ENCODE assay signal across 11 cellular contexts in genomic region chr19:48794291-48794690, GRCh38. TPM values are rescaled to one million over a fixed set of nuclear protein-coding genes. Genes with fewer than 3 reads are reported as not detected.
DNase-seq lines count a peak whose midpoint lies in the region; ATAC-seq, FAIRE-seq and TF ChIP-seq lines count a peak whose summit lies in the region.
"Had no signal": no experiment of that assay in that cellular context is flagged by ENCODE, and none has a peak within 500 bp of the region (broad histone marks: within the 10 kb centered on the region; RNA-seq: fewer than 3 reads in every experiment).

No MANE protein-coding gene starts in this region.

- H3K4me3 ChIP-seq in K562 = no peak overlapping the region
- H3K4me3 ChIP-seq in naive thymus-derived CD4-positive, alpha-beta T cell (ENCODE audit: low read length) = no peak overlapping the region
- no peak overlapping the region for H3K4me3 ChIP-seq in thoracic aorta
- H3K4me3 ChIP-seq in BE2C (ENCODE audit: low read depth, low read length) = no peak overlapping the region

- POLR2A ChIA-PET in K562 (lab: Yijun Ruan, JAX) = interaction anchor here (1.2 to 2.7 kb wide), 7 partner anchors 9 to 173 kb away, joined by 3 to 18 read pairs (median 5); partner anchors contain the start of gene BCAT2
- POLR2A ChIA-PET in naive thymus-derived CD4-positive, alpha-beta T cell (lab: Charles Lee) = interaction anchor here (0.7 to 1.8 kb wide), 4 partner anchors 12 to 172 kb away, joined by 3 to 6 read pairs (median 4); partner anchors contain the start of gene BCAT2

- H3K27ac ChIP-seq in K562 (ENCODE audit: extremely low read depth, low read depth, low read length) (no peak overlapping the region), thoracic aorta (peak overlapping the region; percentile 85 to 86)
- H3K27ac ChIP-seq in naive thymus-derived CD4-positive, alpha-beta T cell (ENCODE audit: low read depth, low read length) = no peak overlapping the region

- H3K4me2 ChIP-seq in K562 (ENCODE audit: insufficient read depth, low read length) = no peak overlapping the region

- no peaks in the 10 kb centered on the region for H3K9me3 ChIP-seq in K562 (replicated peaks; ENCODE audit: control insufficient read depth, insufficient read depth, low read depth, low read length)
- H3K9me3 ChIP-seq in naive thymus-derived CD4-positive, alpha-beta T cell (ENCODE audit: control insufficient read depth in 2 of 3, low read length in 3 of 3) = no peaks in the 10 kb centered on the region
- H3K9me3 ChIP-seq in thoracic aorta = no peaks in the 10 kb centered on the region
- no peaks in the 10 kb centered on the region for H3K9me3 ChIP-seq in BE2C

- peak overlapping the region in 1 of 2 experiments; percentile 87; a peak in 2 of 4 replicates for H3K9ac ChIP-seq in K562 (ENCODE audit: insufficient read depth in 1 of 2, low read depth in 2 of 2, low read length in 2 of 2)

- 63% methylated on average over 6 of the region's 6 CpGs for WGBS in K562 (ENCODE audit: insufficient coverage, low coverage, missing lambda C conversion rate)

- no peak for TF ChIP-seq POLR2A in K562 (conservative IDR thresholded peaks at IDR 0.05)

- H3K27ac Mint-ChIP-seq in activated T-cell treated with anti-CD3 and anti-CD28 coated beads, Interleukin-2, amount 50 U/mL, for 24 hours = peak overlapping the region; percentile 97
- H3K27ac Mint-ChIP-seq in naive thymus-derived CD4-positive, alpha-beta T cell = peak overlapping the region in 3 of 9 donors; percentile 72 to 95 (median 83)

- no peaks in the 10 kb centered on the region for H3K9me1 ChIP-seq in K562 (ENCODE audit: control insufficient read depth, insufficient read depth, low read length)

- peaks cover 13% of the 10 kb centered on the region for H3K4me1 Mint-ChIP-seq in activated T-cell treated with anti-CD3 and anti-CD28 coated beads, Interleukin-2, amount 50 U/mL, for 24 hours (ENCODE audit: low read depth)
- peaks cover 2% of the 10 kb centered on the region for H3K4me1 Mint-ChIP-seq in activated T-cell treated with anti-CD3 and anti-CD28 coated beads, Interleukin-2, amount 50 U/mL, for 4 hours (ENCODE audit: low read depth)
- H3K4me1 Mint-ChIP-seq in naive thymus-derived CD4-positive, alpha-beta T cell = peaks cover 5 to 13% (median 7%) of the 10 kb centered on the region in 7 donors

- no peaks in the 10 kb centered on the region for H3K27me3 ChIP-seq in K562 (ENCODE audit: control insufficient read depth in 2 of 2, insufficient read depth in 2 of 2, low read length in 2 of 2)
- no peaks in the 10 kb centered on the region for H3K27me3 ChIP-seq in naive thymus-derived CD4-positive, alpha-beta T cell (ENCODE audit: control insufficient read depth in 2 of 2, insufficient read depth in 2 of 2, low read length in 2 of 2)
- no peaks in the 10 kb centered on the region for H3K27me3 ChIP-seq in thoracic aorta (replicated peaks; ENCODE audit: insufficient read depth)
- H3K27me3 ChIP-seq in BE2C = no peaks in the 10 kb centered on the region

- H3K36me3 Mint-ChIP-seq in activated T-cell treated with anti-CD3 and anti-CD28 coated beads, Interleukin-2, amount 50 U/mL, for 24 hours (ENCODE audit: low read depth) = peaks cover 13% of the 10 kb centered on the region
- no peaks in the 10 kb centered on the region for H3K36me3 Mint-ChIP-seq in activated T-cell treated with anti-CD3 and anti-CD28 coated beads, Interleukin-2, amount 50 U/mL, for 4 hours (ENCODE audit: insufficient read depth)
- no peaks in the 10 kb centered on the region for H3K36me3 Mint-ChIP-seq in naive thymus-derived CD4-positive, alpha-beta T cell

- no TSS peak for BruUV-seq in K562 (replicated peaks; lab: Mats Ljungman, UMichigan)

- no peak for ATAC-seq in activated T-cell treated with anti-CD3 and anti-CD28 coated beads, Interleukin-2, amount 50 U/mL, for 4 hours
- ATAC-seq in K562 (no peak), thoracic aorta (ENCODE audit: insufficient number of reproducible peaks, low FRiP score, low read depth) (no peak), GM19023 (IDR thresholded peaks at IDR 0.05; ENCODE audit: unreplicated experiment) (no peak)
- no peak for ATAC-seq in naive thymus-derived CD4-positive, alpha-beta T cell

- no peak for TF ChIP-seq EP300 in K562 (IDR thresholded peaks at IDR 0.05; ENCODE audit: low read length)

- no peak for TF ChIP-seq RAD21 in K562 (CRISPR knock-in tag; conservative IDR thresholded peaks at IDR 0.05 in 1 of 2, IDR thresholded peaks at IDR 0.05 in 1 of 2)

- no peak overlapping the region for H3K4me3 Mint-ChIP-seq in activated T-cell treated with anti-CD3 and anti-CD28 coated beads, Interleukin-2, amount 50 U/mL, for 24 hours
- H3K4me3 Mint-ChIP-seq in activated T-cell treated with anti-CD3 and anti-CD28 coated beads, Interleukin-2, amount 50 U/mL, for 4 hours = no peak overlapping the region
- peak overlapping the region in 8 of 10 donors; percentile 32 to 99 (median 92) for H3K4me3 Mint-ChIP-seq in naive thymus-derived CD4-positive, alpha-beta T cell

- H3K79me2 ChIP-seq in K562 (ENCODE audit: control insufficient read depth, insufficient read depth, low read length) = no peaks in the 10 kb centered on the region

- H4K20me1 ChIP-seq in K562 (replicated peaks; ENCODE audit: control insufficient read depth, insufficient read depth, low read length) = no peaks in the 10 kb centered on the region

- peaks cover 3 to 17% of the 10 kb centered on the region in 2 experiments; a peak in 4 of 5 replicates for H3K4me1 ChIP-seq in K562 (replicated peaks in 1 of 2; ENCODE audit: control insufficient read depth in 2 of 2, insufficient read depth in 2 of 2, low read length in 2 of 2)
- peaks cover 4 to 6% of the 10 kb centered on the region in 2 donors for H3K4me1 ChIP-seq in naive thymus-derived CD4-positive, alpha-beta T cell (ENCODE audit: control insufficient read depth in 2 of 2, insufficient read depth in 2 of 2, low read length in 2 of 2)
- peaks cover 7 to 16% of the 10 kb centered on the region in 2 donors for H3K4me1 ChIP-seq in thoracic aorta (ENCODE audit: control insufficient read depth in 1 of 2, low read depth in 2 of 2)
- no peaks in the 10 kb centered on the region; the same call in 1 of the 2 replicates for H3K4me1 ChIP-seq in BE2C

- in situ Hi-C loops in K562 (cut with MboI) = loop anchor here (5.0 to 10.0 kb wide), 3 partner anchors 48 to 431 kb away; no protein-coding TSS in a partner anchor

- intact Hi-C loops in K562 (cut with micrococcal nuclease) = loop anchor here (2.0 kb wide), 1 partner anchor 177 kb away; no protein-coding TSS in a partner anchor
- intact Hi-C loops in naive thymus-derived CD4-positive, alpha-beta T cell (cut with micrococcal nuclease) = loop anchor here (2.0 to 10.0 kb wide), 4 partner anchors 17 to 351 kb away; partner anchors contain the start of genes BCAT2 (in 1 of the 2), NUCB1 (in 1 of the 2) and PPP1R15A (in 1 of the 2)

- no peaks in the 10 kb centered on the region for H3K27me3 Mint-ChIP-seq in activated T-cell treated with anti-CD3 and anti-CD28 coated beads, Interleukin-2, amount 50 U/mL, for 24 hours
- H3K27me3 Mint-ChIP-seq in activated T-cell treated with anti-CD3 and anti-CD28 coated beads, Interleukin-2, amount 50 U/mL, for 4 hours (ENCODE audit: low read depth) = no peaks in the 10 kb centered on the region
- H3K27me3 Mint-ChIP-seq in naive thymus-derived CD4-positive, alpha-beta T cell = no peaks in the 10 kb centered on the region

- CTCF ChIA-PET in K562 (lab: Yijun Ruan, JAX; ENCODE audit: low intra/inter-chr PET ratio) = interaction anchor here (0.7 to 3.0 kb wide), 4 partner anchors 42 to 279 kb away, joined by 3 to 36 read pairs (median 20); partner anchors contain the start of gene HSD17B14
- CTCF ChIA-PET in naive thymus-derived CD4-positive, alpha-beta T cell (lab: Charles Lee) = interaction anchor here (0.6 to 4.6 kb wide), 7 partner anchors 16 to 176 kb away, joined by 3 to 50 read pairs (median 10); partner anchors contain the start of genes BCAT2, CA11 and HSD17B14

- peaks cover 8% of the 10 kb centered on the region; the same call in 1 of the 3 replicates for H3K36me3 ChIP-seq in K562 (ENCODE audit: control insufficient read depth, insufficient read depth, low read length)
- no peaks in the 10 kb centered on the region for H3K36me3 ChIP-seq in naive thymus-derived CD4-positive, alpha-beta T cell (ENCODE audit: control insufficient read depth in 2 of 3, insufficient read depth in 3 of 3, low read length in 3 of 3)
- peaks cover 2% of the 10 kb centered on the region for H3K36me3 ChIP-seq in thoracic aorta
- H3K36me3 ChIP-seq in BE2C = no peaks in the 10 kb centered on the region

- no peak for TF ChIP-seq CTCF in K562 (IDR thresholded peaks at IDR 0.05 in 2 of 3, conservative IDR thresholded peaks at IDR 0.05 in 1 of 3; ENCODE audit: insufficient read depth in 2 of 3, low read depth in 1 of 3, low read length in 3 of 3)
- TF ChIP-seq CTCF in thoracic aorta (IDR thresholded peaks at IDR 0.05) = no peak
- no peak for TF ChIP-seq CTCF in BE2C (IDR thresholded peaks at IDR 0.05; ENCODE audit: low read depth, low read length)

- no peaks in the 10 kb centered on the region for H3K9me3 Mint-ChIP-seq in activated T-cell treated with anti-CD3 and anti-CD28 coated beads, Interleukin-2, amount 50 U/mL, for 24 hours
- H3K9me3 Mint-ChIP-seq in activated T-cell treated with anti-CD3 and anti-CD28 coated beads, Interleukin-2, amount 50 U/mL, for 4 hours = no peaks in the 10 kb centered on the region
- H3K9me3 Mint-ChIP-seq in naive thymus-derived CD4-positive, alpha-beta T cell = no peaks in the 10 kb centered on the region

- no peak overlapping the region for H2AFZ ChIP-seq in K562 (ENCODE audit: low read depth, low read length)

- FAIRE-seq in K562 (lab: Jason Lieb, UNC) = no peak

- DNase-seq in activated T-cell treated with anti-CD3 and anti-CD28 coated beads, Interleukin-2, amount 50 U/mL, for 24 hours = no peak
- no peak for DNase-seq in activated T-cell treated with anti-CD3 and anti-CD28 coated beads, Interleukin-2, amount 50 U/mL, for 4 hours
- DNase-seq in K562 (ENCODE audit: extremely low read depth in 1 of 4, low spot score in 3 of 4) = no peak
- DNase-seq in naive thymus-derived CD4-positive, alpha-beta T cell = no peak
- no peak for DNase-seq in thoracic aorta (ENCODE audit: low spot score)
- DNase-seq in BE2C = no peak
- DNase-seq in NCI-H2171 treated with DMSO at 0.1 percent for 48 hours (lab: John Stamatoyannopoulos, UW) = no peak

RNA-seq across cellular contexts. Expression of gene BCAT2, which starts 16.5 kb away (rescaled TPM):
- total RNA-seq in activated T-cell treated with anti-CD3 and anti-CD28 coated beads, Interleukin-2, amount 50 U/mL, for 4 hours = 10 to 100 TPM; 73.0 to 81.7 (median 78.2) TPM
- total RNA-seq in K562 (2011; cell fraction: chromatin; rRNA removed; ENCODE audit: low replicate concordance) = 51.3 and 119 TPM in 2 replicates
- 57.0 and 58.4 TPM in 2 replicates for total RNA-seq in K562 (2011; cell fraction: nucleolus; rRNA removed)
- 47.7 and 57.1 TPM in 2 replicates for total RNA-seq in K562 (2011; cell fraction: nucleoplasm; rRNA removed)
- 57.8 and 69.7 TPM in 2 replicates for total RNA-seq in K562 (2014; rRNA removed)
- total RNA-seq in K562 (2014; rRNA removed; fragmentation: Illumina TruSeq; extraction: Trizol) = 12.4 and 18.9 TPM in 2 replicates
- total RNA-seq in K562 (2015; rRNA removed; fragmentation: Illumina TruSeq; extraction: Trizol) = 31.4 and 32.6 TPM in 2 replicates
- 79.6 and 84.8 TPM in 2 replicates for total RNA-seq in K562 (2021)
- polyA plus RNA-seq in K562 (2011; rRNA removed) = 29.7 and 54.4 TPM in 2 replicates
- 62.1 and 122 TPM in 2 replicates for polyA plus RNA-seq in K562 (2011; cell fraction: cytosol; rRNA removed)
- 58.1 and 87.7 TPM in 2 replicates for polyA plus RNA-seq in K562 (2011; cell fraction: nucleus; rRNA removed)
- 50.4 and 57.4 TPM in 2 replicates for polyA plus RNA-seq in K562 (2012)
- polyA plus RNA-seq in K562 (2014; fragmentation: Illumina TruSeq; extraction: Trizol) = 53.9 and 68.4 TPM in 2 replicates
- 10 to 100 TPM in 1 of 2 experiments, 1 to 10 TPM in 1; 3.4 to 17.0 TPM for polyA plus RNA-seq in K562 (2014; fragmentation: Nextera tagmentation; extraction: Ambion mirVana)
- polyA plus RNA-seq in K562 (2014; rRNA removed) = 61.3 and 70.5 TPM in 2 replicates
- polyA minus RNA-seq in K562 (2011; rRNA and poly(A)+ RNA removed) = 19.9 and 22.6 TPM in 2 replicates
- 31.7 and 42.9 TPM in 2 replicates for polyA minus RNA-seq in K562 (2011; cell fraction: cytosol; rRNA and poly(A)+ RNA removed)
- 13.1 and 17.9 TPM in 2 replicates for polyA minus RNA-seq in K562 (2011; cell fraction: nucleus; rRNA and poly(A)+ RNA removed)
- total RNA-seq in naive thymus-derived CD4-positive, alpha-beta T cell = 10 to 100 TPM; 16.7 to 53.1 (median 22.5) TPM
- polyA plus RNA-seq in naive thymus-derived CD4-positive, alpha-beta T cell = 10 to 100 TPM; 25.5 to 30.9 TPM
- 10 to 100 TPM; 26.5 to 38.4 TPM for total RNA-seq in thoracic aorta
- 56.1 TPM for polyA plus RNA-seq in BE2C (2012; ENCODE audit: insufficient read depth, insufficient read length, low read depth)

RNA-seq across cellular contexts. Expression of gene FGF21, which starts 39.0 kb away (rescaled TPM):
- total RNA-seq in activated T-cell treated with anti-CD3 and anti-CD28 coated beads, Interleukin-2, amount 50 U/mL, for 4 hours = not detected
- not detected in 2 replicates for total RNA-seq in K562 (2011; cell fraction: chromatin; rRNA removed; ENCODE audit: low replicate concordance)
- not detected in 2 replicates for total RNA-seq in K562 (2011; cell fraction: nucleolus; rRNA removed)
- total RNA-seq in K562 (2011; cell fraction: nucleoplasm; rRNA removed) = not detected in 2 replicates
- total RNA-seq in K562 (2014; rRNA removed) (0.33 and 0.77 TPM in 2 replicates), K562 (2014; rRNA removed; fragmentation: Illumina TruSeq; extraction: Trizol) (not detected in 2 replicates), K562 (2015; rRNA removed; fragmentation: Illumina TruSeq; extraction: Trizol) (not detected in 2 replicates), K562 (2021) (not detected in 2 replicates), thoracic aorta (not detected)
- polyA plus RNA-seq in K562 (2011; rRNA removed) (not detected in 2 replicates), K562 (2014; fragmentation: Illumina TruSeq; extraction: Trizol) (0.09 TPM in 1 of 2 replicates, not detected in the other), K562 (2014; fragmentation: Nextera tagmentation; extraction: Ambion mirVana) (under 1 TPM in 1 of 2 experiments, not detected in 1; 0.04 TPM), K562 (2014; rRNA removed) (not detected in 2 replicates)
- not detected in 2 replicates for polyA plus RNA-seq in K562 (2011; cell fraction: cytosol; rRNA removed)
- polyA plus RNA-seq in K562 (2011; cell fraction: nucleus; rRNA removed) = not detected in 2 replicates
- polyA plus RNA-seq in K562 (2012) = 0.30 TPM in 1 of 2 replicates, not detected in the other
- not detected in 2 replicates for polyA minus RNA-seq in K562 (2011; rRNA and poly(A)+ RNA removed)
- not detected in 2 replicates for polyA minus RNA-seq in K562 (2011; cell fraction: cytosol; rRNA and poly(A)+ RNA removed)
- not detected in 2 replicates for polyA minus RNA-seq in K562 (2011; cell fraction: nucleus; rRNA and poly(A)+ RNA removed)
- total RNA-seq in naive thymus-derived CD4-positive, alpha-beta T cell = not detected
- not detected for polyA plus RNA-seq in naive thymus-derived CD4-positive, alpha-beta T cell
- 9.5 TPM for polyA plus RNA-seq in BE2C (2012; ENCODE audit: insufficient read depth, insufficient read length, low read depth)
- total RNA-seq: LHCN-M2, renal cortical epithelial cell had no signal
- polyA plus RNA-seq: esophagus had no signal

RNA-seq across cellular contexts. Expression of gene FUT1, which starts 41.9 kb away (rescaled TPM):
- under 1 TPM; 0.13 to 0.22 (median 0.18) TPM for total RNA-seq in activated T-cell treated with anti-CD3 and anti-CD28 coated beads, Interleukin-2, amount 50 U/mL, for 4 hours
- 53.2 and 80.3 TPM in 2 replicates for total RNA-seq in K562 (2011; cell fraction: chromatin; rRNA removed; ENCODE audit: low replicate concordance)
- 51.5 and 67.9 TPM in 2 replicates for total RNA-seq in K562 (2011; cell fraction: nucleolus; rRNA removed)
- total RNA-seq in K562 (2011; cell fraction: nucleoplasm; rRNA removed) = 56.0 and 63.6 TPM in 2 replicates
- total RNA-seq in K562 (2014; rRNA removed) (15.5 and 17.2 TPM in 2 replicates), K562 (2014; rRNA removed; fragmentation: Illumina TruSeq; extraction: Trizol) (8.9 TPM in 2 replicates), K562 (2015; rRNA removed; fragmentation: Illumina TruSeq; extraction: Trizol) (5.0 TPM in 2 replicates), K562 (2021) (18.5 and 19.6 TPM in 2 replicates), thoracic aorta (under 1 TPM; 0.27 to 0.99 TPM)
- polyA plus RNA-seq in K562 (2011; rRNA removed) (3.2 and 5.0 TPM in 2 replicates), K562 (2014; fragmentation: Illumina TruSeq; extraction: Trizol) (7.9 and 8.8 TPM in 2 replicates), K562 (2014; fragmentation: Nextera tagmentation; extraction: Ambion mirVana) (1 to 10 TPM; 2.3 to 3.1 TPM), K562 (2014; rRNA removed) (16.3 and 18.3 TPM in 2 replicates)
- polyA plus RNA-seq in K562 (2011; cell fraction: cytosol; rRNA removed) = 2.2 and 4.8 TPM in 2 replicates
- polyA plus RNA-seq in K562 (2011; cell fraction: nucleus; rRNA removed) = 5.3 and 17.6 TPM in 2 replicates
- polyA plus RNA-seq in K562 (2012) = 4.8 and 9.2 TPM in 2 replicates
- 1.1 and 3.1 TPM in 2 replicates for polyA minus RNA-seq in K562 (2011; rRNA and poly(A)+ RNA removed)
- polyA minus RNA-seq in K562 (2011; cell fraction: cytosol; rRNA and poly(A)+ RNA removed) = 1.4 and 4.4 TPM in 2 replicates
- polyA minus RNA-seq in K562 (2011; cell fraction: nucleus; rRNA and poly(A)+ RNA removed) = 3.2 and 5.3 TPM in 2 replicates
- total RNA-seq in naive thymus-derived CD4-positive, alpha-beta T cell = under 1 TPM in 1 of 5 experiments, not detected in 4; 0.17 TPM
- polyA plus RNA-seq in naive thymus-derived CD4-positive, alpha-beta T cell = not detected
- polyA plus RNA-seq in BE2C (2012; ENCODE audit: insufficient read depth, insufficient read length, low read depth) = 6.3 TPM
- total RNA-seq: LHCN-M2 had no signal

RNA-seq across cellular contexts. Expression of gene HSD17B14, which starts 42.0 kb away (rescaled TPM):
- total RNA-seq in activated T-cell treated with anti-CD3 and anti-CD28 coated beads, Interleukin-2, amount 50 U/mL, for 4 hours = under 1 TPM; 0.37 to 0.65 (median 0.61) TPM
- 0.70 and 1.7 TPM in 2 replicates for total RNA-seq in K562 (2011; cell fraction: chromatin; rRNA removed; ENCODE audit: low replicate concordance)
- total RNA-seq in K562 (2011; cell fraction: nucleolus; rRNA removed) = 0.50 and 1.1 TPM in 2 replicates
- 0.53 and 0.88 TPM in 2 replicates for total RNA-seq in K562 (2011; cell fraction: nucleoplasm; rRNA removed)
- total RNA-seq in K562 (2014; rRNA removed) (0.20 TPM in 1 of 2 replicates, not detected in the other), K562 (2014; rRNA removed; fragmentation: Illumina TruSeq; extraction: Trizol) (not detected in 2 replicates), K562 (2015; rRNA removed; fragmentation: Illumina TruSeq; extraction: Trizol) (not detected in 2 replicates), K562 (2021) (0.16 TPM in 1 of 2 replicates, not detected in the other), thoracic aorta (10 to 100 TPM; 10.2 to 16.8 TPM)
- polyA plus RNA-seq in K562 (2011; rRNA removed) (0.20 TPM in 1 of 2 replicates, not detected in the other), K562 (2014; fragmentation: Illumina TruSeq; extraction: Trizol) (not detected in 2 replicates), K562 (2014; fragmentation: Nextera tagmentation; extraction: Ambion mirVana) (not detected), K562 (2014; rRNA removed) (not detected in 2 replicates)
- polyA plus RNA-seq in K562 (2011; cell fraction: cytosol; rRNA removed) = 0.19 and 0.22 TPM in 2 replicates
- polyA plus RNA-seq in K562 (2011; cell fraction: nucleus; rRNA removed) = 0.60 and 1.2 TPM in 2 replicates
- 0.21 and 1.0 TPM in 2 replicates for polyA plus RNA-seq in K562 (2012)
- not detected in 2 replicates for polyA minus RNA-seq in K562 (2011; rRNA and poly(A)+ RNA removed)
- polyA minus RNA-seq in K562 (2011; cell fraction: cytosol; rRNA and poly(A)+ RNA removed) = not detected in 2 replicates
- polyA minus RNA-seq in K562 (2011; cell fraction: nucleus; rRNA and poly(A)+ RNA removed) = not detected in 2 replicates
- total RNA-seq in naive thymus-derived CD4-positive, alpha-beta T cell = 1 to 10 TPM in 2 of 5 experiments, under 1 TPM in 2, not detected in 1; 0.38 to 2.9 (median 1.2) TPM
- polyA plus RNA-seq in naive thymus-derived CD4-positive, alpha-beta T cell = 1 to 10 TPM in 1 of 2 donors, under 1 TPM in 1; 0.66 to 1.7 TPM
- polyA plus RNA-seq in BE2C (2012; ENCODE audit: insufficient read depth, insufficient read length, low read depth) = 11.4 TPM
- total RNA-seq: LHCN-M2 had no signal

RNA-seq across cellular contexts. Expression of gene IZUMO1, which starts 47.6 kb away (rescaled TPM):
- total RNA-seq in activated T-cell treated with anti-CD3 and anti-CD28 coated beads, Interleukin-2, amount 50 U/mL, for 4 hours = not detected
- 23.8 and 28.5 TPM in 2 replicates for total RNA-seq in K562 (2011; cell fraction: chromatin; rRNA removed; ENCODE audit: low replicate concordance)
- total RNA-seq in K562 (2011; cell fraction: nucleolus; rRNA removed) = 10.5 and 17.9 TPM in 2 replicates
- 18.7 and 19.0 TPM in 2 replicates for total RNA-seq in K562 (2011; cell fraction: nucleoplasm; rRNA removed)
- total RNA-seq in K562 (2014; rRNA removed) (0.14 and 0.78 TPM in 2 replicates), K562 (2014; rRNA removed; fragmentation: Illumina TruSeq; extraction: Trizol) (0.61 and 1.3 TPM in 2 replicates), K562 (2015; rRNA removed; fragmentation: Illumina TruSeq; extraction: Trizol) (0.40 and 0.49 TPM in 2 replicates), K562 (2021) (2.1 and 2.2 TPM in 2 replicates), thoracic aorta (not detected)
- polyA plus RNA-seq in K562 (2011; rRNA removed) (0.54 and 0.57 TPM in 2 replicates), K562 (2014; fragmentation: Illumina TruSeq; extraction: Trizol) (0.29 and 1.1 TPM in 2 replicates), K562 (2014; fragmentation: Nextera tagmentation; extraction: Ambion mirVana) (under 1 TPM; 0.24 to 0.73 TPM), K562 (2014; rRNA removed) (0.39 and 1.2 TPM in 2 replicates)
- polyA plus RNA-seq in K562 (2011; cell fraction: cytosol; rRNA removed) = 0.16 and 0.67 TPM in 2 replicates
- 3.1 and 3.5 TPM in 2 replicates for polyA plus RNA-seq in K562 (2011; cell fraction: nucleus; rRNA removed)
- polyA plus RNA-seq in K562 (2012) = 1.4 and 1.7 TPM in 2 replicates
- 0.63 TPM in 1 of 2 replicates, not detected in the other for polyA minus RNA-seq in K562 (2011; rRNA and poly(A)+ RNA removed)
- not detected in 2 replicates for polyA minus RNA-seq in K562 (2011; cell fraction: cytosol; rRNA and poly(A)+ RNA removed)
- 0.67 and 0.89 TPM in 2 replicates for polyA minus RNA-seq in K562 (2011; cell fraction: nucleus; rRNA and poly(A)+ RNA removed)
- not detected for total RNA-seq in naive thymus-derived CD4-positive, alpha-beta T cell
- not detected for polyA plus RNA-seq in naive thymus-derived CD4-positive, alpha-beta T cell
- polyA plus RNA-seq in BE2C (2012; ENCODE audit: insufficient read depth, insufficient read length, low read depth) = not detected
- total RNA-seq: LHCN-M2, renal cortical epithelial cell had no signal

Comparison
In these comparisons a context has a peak if more than half of its experiments do, and no peak if none do; other contexts are left out.
1. H3K4me3 Mint-ChIP-seq: peak in naive thymus-derived CD4-positive, alpha-beta T cell (8 of 10); none in activated T-cell treated with anti-CD3 and anti-CD28 coated beads, Interleukin-2, amount 50 U/mL, for 24 hours (single experiment) and activated T-cell treated with anti-CD3 and anti-CD28 coated beads, Interleukin-2, amount 50 U/mL, for 4 hours (single experiment).
2. H3K27ac ChIP-seq: peak in thoracic aorta (2 of 2); none in K562 (single experiment) and naive thymus-derived CD4-positive, alpha-beta T cell (single experiment).